In the genomic region with DNA sequence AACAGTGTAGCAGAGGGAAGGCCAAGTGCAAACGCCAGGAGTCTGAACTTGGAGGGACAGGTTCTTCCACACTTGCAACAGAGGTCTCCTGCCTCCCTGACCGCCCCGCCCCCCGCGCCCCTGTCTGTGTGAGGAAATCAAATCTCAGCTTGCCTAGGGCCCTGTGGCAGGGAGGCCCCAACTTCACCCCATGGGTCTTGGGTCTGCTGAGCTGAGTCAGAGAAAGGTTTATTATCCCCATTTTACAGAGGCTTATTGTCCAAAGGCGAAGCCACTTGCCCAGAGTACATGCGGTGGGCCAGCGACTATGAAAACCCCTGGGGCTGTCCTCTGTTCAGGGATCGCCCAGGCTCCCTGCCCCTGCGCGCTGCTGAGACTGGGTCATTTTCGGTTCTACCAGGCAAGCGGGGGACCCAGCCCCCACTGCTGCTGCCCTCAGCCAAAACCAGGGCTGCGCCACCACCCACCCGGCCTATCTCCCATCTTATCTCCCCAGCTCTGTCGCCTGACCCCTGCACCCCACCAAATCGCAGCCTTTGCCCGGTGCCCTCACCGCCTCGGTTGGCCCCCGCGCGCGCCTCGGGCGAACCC, we compare ENCODE assay signal across 7 cellular contexts.
A peak's percentile ranks its signal among the peaks of the same experiment; 100 is the strongest.
DNase-seq lines count a peak whose midpoint lies in the region; ATAC-seq lines count a peak whose summit lies in the region.

No MANE protein-coding gene starts in this region.

- peak overlapping the region; percentile 61 for H3K4me3 Mint-ChIP-seq in activated naive CD8-positive, alpha-beta T cell treated with anti-CD3 and anti-CD28 coated beads, Interleukin-2, amount 50 U/mL, for 24 hours

- H3K27me3 Mint-ChIP-seq in activated naive CD8-positive, alpha-beta T cell treated with anti-CD3 and anti-CD28 coated beads, Interleukin-2, amount 50 U/mL, for 24 hours, result no peaks in the 10 kb centered on the region

- no peaks in the 10 kb centered on the region for H3K9me3 ChIP-seq in HUES6 (ENCODE audit: control insufficient read depth, insufficient read depth, low read depth, low read length)
- no peaks in the 10 kb centered on the region for H3K9me3 ChIP-seq in subcutaneous abdominal adipose tissue (ENCODE audit: control insufficient read depth in 5 of 5, low read length in 5 of 5)

- H3K36me3 ChIP-seq in HUES6 (ENCODE audit: control insufficient read depth, insufficient read depth, low read length) (peaks cover 15% of the 10 kb centered on the region), subcutaneous abdominal adipose tissue (ENCODE audit: control insufficient read depth in 5 of 5, insufficient read depth in 5 of 5, low read length in 5 of 5) (no peaks in the 10 kb centered on the region)

- H3K27ac Mint-ChIP-seq in activated naive CD8-positive, alpha-beta T cell treated with anti-CD3 and anti-CD28 coated beads, Interleukin-2, amount 50 U/mL, for 24 hours, result no peak overlapping the region

- no peak for ATAC-seq in activated naive CD8-positive, alpha-beta T cell treated with anti-CD3 and anti-CD28 coated beads, Interleukin-2, amount 50 U/mL, for 24 hours

- H3K4me3 ChIP-seq in HUES6 (ENCODE audit: low read depth, low read length) (peak overlapping the region; percentile 64), subcutaneous abdominal adipose tissue (ENCODE audit: low read depth in 1 of 5, low read length in 5 of 5) (peak overlapping the region in 3 of 5 donors; percentile 56 to 75 (median 65))

- H3K4me1 Mint-ChIP-seq in activated naive CD8-positive, alpha-beta T cell treated with anti-CD3 and anti-CD28 coated beads, Interleukin-2, amount 50 U/mL, for 24 hours, result peaks cover 18% of the 10 kb centered on the region

- peak overlapping the region; percentile 86 for H3K9ac ChIP-seq in HUES6 (ENCODE audit: low read length)
- peak overlapping the region in 2 of 5 donors; percentile 58 to 64 for H3K9ac ChIP-seq in subcutaneous abdominal adipose tissue (ENCODE audit: low read length in 5 of 5)

- H3K27ac ChIP-seq in HUES6 (ENCODE audit: low read depth, low read length) (peak overlapping the region; percentile 98), subcutaneous abdominal adipose tissue (ENCODE audit: low read depth, low read length) (peak overlapping the region; percentile 23)

- H3K36me3 Mint-ChIP-seq in activated naive CD8-positive, alpha-beta T cell treated with anti-CD3 and anti-CD28 coated beads, Interleukin-2, amount 50 U/mL, for 24 hours (ENCODE audit: low read depth), result peaks cover 3% of the 10 kb centered on the region

- H3K27me3 ChIP-seq in HUES6 (ENCODE audit: control insufficient read depth, insufficient read depth, low read length), result no peaks in the 10 kb centered on the region
- H3K27me3 ChIP-seq in subcutaneous abdominal adipose tissue (ENCODE audit: control insufficient read depth in 5 of 5, insufficient read depth in 4 of 5, low read length in 5 of 5), result peaks cover 0 to 11% (median 0%) of the 10 kb centered on the region in 5 donors

- no peaks in the 10 kb centered on the region for H3K9me3 Mint-ChIP-seq in activated naive CD8-positive, alpha-beta T cell treated with anti-CD3 and anti-CD28 coated beads, Interleukin-2, amount 50 U/mL, for 24 hours

- H3K4me1 ChIP-seq in HUES6 (ENCODE audit: control insufficient read depth, insufficient read depth, low read length) (peaks cover 52% of the 10 kb centered on the region), subcutaneous abdominal adipose tissue (ENCODE audit: control insufficient read depth in 5 of 5, insufficient read depth in 5 of 5, low read length in 5 of 5) (peaks cover 0 to 22% (median 20%) of the 10 kb centered on the region in 5 donors)

- no peak for DNase-seq in activated naive CD8-positive, alpha-beta T cell treated with anti-CD3 and anti-CD28 coated beads, Interleukin-2, amount 50 U/mL, for 24 hours
- DNase-seq in inferior parietal cortex (ENCODE audit: extremely low spot score) (peak; percentile 46), NCI-H526 treated with DMSO at 0.1 percent for 48 hours (lab: John Stamatoyannopoulos, UW) (no peak)
- no peak for DNase-seq in effector CD8-positive, alpha-beta T cell (lab: John Stamatoyannopoulos, UW)
- DNase-seq in stimulated activated CD4-positive, alpha-beta T cell treated with anti-CD3 and anti-CD28 coated beads, Interleukin-2, amount 100 ng/mL, for 48 hours, result no peak
